ENCODE assay signal across 17 cellular contexts in the genomic region with DNA sequence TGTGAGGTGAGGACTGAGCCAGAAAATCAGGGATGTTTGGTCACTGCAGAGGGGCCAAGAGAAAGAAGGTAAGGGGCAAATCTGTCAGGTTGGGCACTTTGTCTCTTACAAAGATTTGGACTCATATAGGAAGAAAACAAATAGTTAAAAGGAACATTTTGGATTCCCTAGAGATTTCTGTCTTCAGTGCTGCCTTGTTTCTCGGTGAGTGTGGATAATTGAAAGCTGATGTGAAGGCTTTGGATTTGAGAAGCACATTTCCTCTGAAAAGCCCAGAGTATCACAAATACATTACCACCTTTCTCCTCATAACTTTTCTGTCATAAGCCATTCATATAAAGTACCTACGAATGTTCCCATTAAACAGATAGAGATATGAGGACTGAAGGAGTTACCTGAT.
A peak's percentile ranks its signal among the peaks of the same experiment; 100 is the strongest.
DNase-seq lines count a peak whose midpoint lies in the region; ATAC-seq, FAIRE-seq and TF ChIP-seq lines count a peak whose summit lies in the region.
"Had no signal": no experiment of that assay in that cellular context is flagged by ENCODE, and none has a peak within 500 bp of the region (broad histone marks: within the 10 kb centered on the region; RNA-seq: fewer than 3 reads in every experiment).

No MANE protein-coding gene starts in this region.

- H3K36me3 ChIP-seq in testis (ENCODE audit: low read depth, missing control alignments): no peaks in the 10 kb centered on the region
- H3K36me3 ChIP-seq in spleen: no peaks in the 10 kb centered on the region
- H3K36me3 ChIP-seq: MG63 had no signal

- H3K4me1 ChIP-seq in testis (peaks cover 10% of the 10 kb centered on the region), spleen (no peaks in the 10 kb centered on the region)
- H3K4me1 ChIP-seq: Caco-2 had no signal

- H3K9me3 ChIP-seq in testis: no peaks in the 10 kb centered on the region
- no peaks in the 10 kb centered on the region for H3K9me3 ChIP-seq in spleen
- H3K9me3 ChIP-seq: Caco-2, MG63 had no signal

- ATAC-seq in GM21447 (IDR thresholded peaks at IDR 0.05; ENCODE audit: unreplicated experiment) (no peak), HG02623 (IDR thresholded peaks at IDR 0.05; ENCODE audit: unreplicated experiment) (no peak)
- ATAC-seq: CD8-positive, alpha-beta T cell; GM23338; Panc1 had no signal

- FAIRE-seq in colon (lab: Jason Lieb, UNC): peak; percentile 65
- FAIRE-seq: G401.6 had no signal

- peak overlapping the region; percentile 50 to 74 for H3K27ac ChIP-seq in testis
- peak overlapping the region in 2 of 8 donors; percentile 43 to 48 for H3K27ac ChIP-seq in spleen
- H3K27ac ChIP-seq: C4-2B, RWPE1 had no signal

- DNase-seq in fibroblast of pulmonary artery (ENCODE audit: low read depth) (peak; percentile 4), testis (no peak), spleen (no peak), NCI-H1436 treated with DMSO at 0.1 percent for 48 hours (lab: John Stamatoyannopoulos, UW) (no peak)
- DNase-seq: CD8-positive, alpha-beta T cell; H9; MG63; SHP77 had no signal

- H3K4me3 ChIP-seq in fibroblast of pulmonary artery (replicated peaks; ENCODE audit: low read depth, low read length) (no peak overlapping the region), testis (no peak overlapping the region), spleen (no peak overlapping the region)
- H3K4me3 ChIP-seq: GM23338, MG63 had no signal

- WGBS in testis, 2 donors: 26 to 44% methylated on average over 2 of the region's 2 CpGs
- WGBS in spleen, 5 donors: 57 to 86% (median 69%) methylated on average over 2 of the region's 2 CpGs

- intact Hi-C loops in testis (cut with DNase I; ENCODE audit: low total_unique reads) (no loop called here), spleen (cut with DNase I; ENCODE audit: low total_unique reads) (no loop called here)

- H3K27me3 ChIP-seq in testis: no peaks in the 10 kb centered on the region
- H3K27me3 ChIP-seq in spleen (replicated peaks in 1 of 7): peaks cover 0 to 21% (median 0%) of the 10 kb centered on the region in 7 donors
- H3K27me3 ChIP-seq: MG63 had no signal

- TF ChIP-seq POLR2A in testis (IDR thresholded peaks at IDR 0.05) (no peak), spleen (IDR thresholded peaks at IDR 0.05) (no peak)

- TF ChIP-seq CTCF in fibroblast of pulmonary artery (IDR thresholded peaks at IDR 0.05; ENCODE audit: low read length, missing control alignments): no peak
- TF ChIP-seq CTCF in testis (IDR thresholded peaks at IDR 0.05): no peak
- TF ChIP-seq CTCF in spleen (IDR thresholded peaks at IDR 0.05 in 8 of 11, conservative IDR thresholded peaks at IDR 0.05 in 3 of 11): no peak
